8 cellular contexts compared by ENCODE assay signal in genomic region chr15:93974804-93975481, GRCh38.
DNase-seq lines count a peak whose midpoint lies in the region; ATAC-seq and TF ChIP-seq lines count a peak whose summit lies in the region.

No MANE protein-coding gene starts in this region.

- H3K4me3 Mint-ChIP-seq in neural crest cell = no peak overlapping the region

- H3K27me3 Mint-ChIP-seq in neural crest cell (ENCODE audit: low read depth) = no peaks in the 10 kb centered on the region

- TF ChIP-seq CTCF in neural crest cell (conservative IDR thresholded peaks at IDR 0.05) = peak; percentile 70

- H3K27ac Mint-ChIP-seq in neural crest cell (ENCODE audit: unreplicated experiment) = no peak overlapping the region

- DNase-seq in DMS114 treated with DMSO at 0.1 percent for 48 hours (lab: John Stamatoyannopoulos, UW; ENCODE audit: unreplicated experiment) = peak; percentile 76
- peak; percentile 14 for DNase-seq in NCI-H1694 (lab: John Stamatoyannopoulos, UW)
- DNase-seq in cerebellar cortex (ENCODE audit: low spot score) = peak; percentile 21
- peak; percentile 20 for DNase-seq in neural crest cell (ENCODE audit: low read depth, low spot score)
- no peak for DNase-seq in CD1c-positive myeloid dendritic cell (ENCODE audit: extremely low spot score)
- no peak for DNase-seq in putamen (ENCODE audit: low spot score)
- DNase-seq in stimulated activated naive CD8-positive, alpha-beta T cell treated with anti-CD3 and anti-CD28 coated beads, Interleukin-15, Interleukin-2, amounts not matched to agents 100 U/mL and 50 U/mL, for 24 hours = no peak

- peaks cover 13% of the 10 kb centered on the region for H3K4me1 Mint-ChIP-seq in neural crest cell

- ATAC-seq in HG02852 (IDR thresholded peaks at IDR 0.05; ENCODE audit: unreplicated experiment) = no peak
- no peak for ATAC-seq in stimulated activated naive CD8-positive, alpha-beta T cell treated with anti-CD3 and anti-CD28 coated beads, Interleukin-15, Interleukin-2, amounts not matched to agents 100 U/mL and 50 U/mL, for 24 hours

- peaks cover 3% of the 10 kb centered on the region for H3K36me3 Mint-ChIP-seq in neural crest cell (ENCODE audit: low read depth)

- H3K9me3 Mint-ChIP-seq in neural crest cell = peaks cover 6% of the 10 kb centered on the region

Comparison
In these comparisons a context has a peak if more than half of its experiments do, and no peak if none do; other contexts are left out.
1. DNase-seq: peak in DMS114 treated with DMSO at 0.1 percent for 48 hours (single experiment), NCI-H1694 (single experiment), cerebellar cortex (single experiment) and neural crest cell (single experiment); none in CD1c-positive myeloid dendritic cell (single experiment), putamen (single experiment) and stimulated activated naive CD8-positive, alpha-beta T cell treated with anti-CD3 and anti-CD28 coated beads, Interleukin-15, Interleukin-2, amounts not matched to agents 100 U/mL and 50 U/mL, for 24 hours (single experiment).